Comparison of ENCODE assay signal across 8 cellular contexts in genomic region chr2:169827272-169828140, GRCh38. TPM values are rescaled to one million over a fixed set of nuclear protein-coding genes. Genes with fewer than 3 reads are reported as not detected.
DNase-seq lines count a peak whose midpoint lies in the region; ATAC-seq and TF ChIP-seq lines count a peak whose summit lies in the region.

A gene with protein sequence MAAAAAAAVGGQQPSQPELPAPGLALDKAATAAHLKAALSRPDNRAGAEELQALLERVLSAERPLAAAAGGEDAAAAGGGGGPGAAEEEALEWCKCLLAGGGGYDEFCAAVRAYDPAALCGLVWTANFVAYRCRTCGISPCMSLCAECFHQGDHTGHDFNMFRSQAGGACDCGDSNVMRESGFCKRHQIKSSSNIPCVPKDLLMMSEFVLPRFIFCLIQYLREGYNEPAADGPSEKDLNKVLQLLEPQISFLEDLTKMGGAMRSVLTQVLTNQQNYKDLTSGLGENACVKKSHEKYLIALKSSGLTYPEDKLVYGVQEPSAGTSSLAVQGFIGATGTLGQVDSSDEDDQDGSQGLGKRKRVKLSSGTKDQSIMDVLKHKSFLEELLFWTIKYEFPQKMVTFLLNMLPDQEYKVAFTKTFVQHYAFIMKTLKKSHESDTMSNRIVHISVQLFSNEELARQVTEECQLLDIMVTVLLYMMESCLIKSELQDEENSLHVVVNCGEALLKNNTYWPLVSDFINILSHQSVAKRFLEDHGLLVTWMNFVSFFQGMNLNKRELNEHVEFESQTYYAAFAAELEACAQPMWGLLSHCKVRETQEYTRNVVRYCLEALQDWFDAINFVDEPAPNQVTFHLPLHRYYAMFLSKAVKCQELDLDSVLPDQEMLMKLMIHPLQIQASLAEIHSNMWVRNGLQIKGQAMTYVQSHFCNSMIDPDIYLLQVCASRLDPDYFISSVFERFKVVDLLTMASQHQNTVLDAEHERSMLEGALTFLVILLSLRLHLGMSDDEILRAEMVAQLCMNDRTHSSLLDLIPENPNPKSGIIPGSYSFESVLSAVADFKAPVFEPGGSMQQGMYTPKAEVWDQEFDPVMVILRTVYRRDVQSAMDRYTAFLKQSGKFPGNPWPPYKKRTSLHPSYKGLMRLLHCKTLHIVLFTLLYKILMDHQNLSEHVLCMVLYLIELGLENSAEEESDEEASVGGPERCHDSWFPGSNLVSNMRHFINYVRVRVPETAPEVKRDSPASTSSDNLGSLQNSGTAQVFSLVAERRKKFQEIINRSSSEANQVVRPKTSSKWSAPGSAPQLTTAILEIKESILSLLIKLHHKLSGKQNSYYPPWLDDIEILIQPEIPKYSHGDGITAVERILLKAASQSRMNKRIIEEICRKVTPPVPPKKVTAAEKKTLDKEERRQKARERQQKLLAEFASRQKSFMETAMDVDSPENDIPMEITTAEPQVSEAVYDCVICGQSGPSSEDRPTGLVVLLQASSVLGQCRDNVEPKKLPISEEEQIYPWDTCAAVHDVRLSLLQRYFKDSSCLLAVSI (N-terminal part only) (plus strand): TSS chr2:169827454. CDS start chr2:169827508, 54 bp downstream.

- peaks cover 0 to 25% (median 7%) of the 10 kb centered on the region in 4 donors for H3K4me1 ChIP-seq in right lobe of liver

- peak within 1 kb of the TSS; percentile 89 for H3K4me3 Mint-ChIP-seq in activated CD4-positive, alpha-beta memory T cell treated with anti-CD3 and anti-CD28 coated beads for 36 hours

- no peaks in the 10 kb centered on the region for H3K9me3 Mint-ChIP-seq in activated CD4-positive, alpha-beta memory T cell treated with anti-CD3 and anti-CD28 coated beads for 36 hours

- H3K27me3 Mint-ChIP-seq in activated CD4-positive, alpha-beta memory T cell treated with anti-CD3 and anti-CD28 coated beads for 36 hours: no peaks in the 10 kb centered on the region

- H3K36me3 ChIP-seq in right lobe of liver: no peaks in the 10 kb centered on the region

- WGBS in right lobe of liver (ENCODE audit: insufficient coverage, low coverage, low lambda C conversion rate, missing lambda C conversion rate): 1% methylated on average over 20 of the region's 104 CpGs

- peak; percentile 95 for DNase-seq in NCI-H82 (lab: John Stamatoyannopoulos, UW)
- peak; percentile 94 for DNase-seq in activated CD4-positive, alpha-beta memory T cell treated with anti-CD3 and anti-CD28 coated beads for 36 hours
- DNase-seq in dermis microvascular lymphatic vessel endothelial cell (ENCODE audit: low read depth in 2 of 2): peak; percentile 84 to 94
- peak; percentile 96 for DNase-seq in right lobe of liver
- DNase-seq in stimulated activated CD4-positive, alpha-beta T cell treated with anti-CD3 and anti-CD28 coated beads, Interleukin-4, amount 100 ng/mL, for 24 hours: peak; percentile 91

- H3K27me3 ChIP-seq in right lobe of liver: no peaks in the 10 kb centered on the region

- ATAC-seq in GM19351 (IDR thresholded peaks at IDR 0.05; ENCODE audit: unreplicated experiment) (peak; percentile 67), HG03520 (IDR thresholded peaks at IDR 0.05; ENCODE audit: unreplicated experiment) (peak; percentile 74), right lobe of liver (peak; percentile 88 to 92 (median 90))

- H3K27ac Mint-ChIP-seq in activated CD4-positive, alpha-beta memory T cell treated with anti-CD3 and anti-CD28 coated beads for 36 hours: peak within 1 kb of the TSS; percentile 61

- peak; percentile 94 for TF ChIP-seq POLR2A in right lobe of liver (IDR thresholded peaks at IDR 0.05)

- H3K4me3 ChIP-seq in right lobe of liver: peak within 1 kb of the TSS; percentile 75 to 90 (median 79)

- CTCF ChIA-PET in activated CD4-positive, alpha-beta memory T cell treated with anti-CD3 and anti-CD28 coated beads for 36 hours (lab: Charles Lee): interaction anchor here (0.6 to 2.2 kb wide), 12 partner anchors 9 to 1101 kb away, joined by 3 to 11 read pairs (median 4); partner anchors contain the start of genes GORASP2 and SSB

- peaks cover 8% of the 10 kb centered on the region for H3K36me3 Mint-ChIP-seq in activated CD4-positive, alpha-beta memory T cell treated with anti-CD3 and anti-CD28 coated beads for 36 hours

- H3K27ac ChIP-seq in C4-2B (peak within 1 kb of the TSS; percentile 87), right lobe of liver (peak within 1 kb of the TSS; percentile 55 to 88 (median 80))

- TF ChIP-seq CTCF in C4-2B (conservative IDR thresholded peaks at IDR 0.05) (peak; percentile 17; the same call in 1 of the 2 replicates), right lobe of liver (IDR thresholded peaks at IDR 0.05) (peak in 1 of 4 donors; percentile 22)

- POLR2A ChIA-PET in activated CD4-positive, alpha-beta memory T cell treated with anti-CD3 and anti-CD28 coated beads for 36 hours (lab: Charles Lee): interaction anchor here (0.7 to 2.2 kb wide), 11 partner anchors 9 to 255 kb away, joined by 3 to 10 read pairs (median 4); partner anchors contain the start of gene SSB

- no peaks in the 10 kb centered on the region for H3K9me3 ChIP-seq in right lobe of liver

- peaks cover 53% of the 10 kb centered on the region for H3K4me1 Mint-ChIP-seq in activated CD4-positive, alpha-beta memory T cell treated with anti-CD3 and anti-CD28 coated beads for 36 hours (ENCODE audit: low read depth)

- intact Hi-C loops in activated CD4-positive, alpha-beta memory T cell treated with anti-CD3 and anti-CD28 coated beads for 36 hours (cut with micrococcal nuclease): loop anchor here (1.0 to 10.0 kb wide), 4 partner anchors 29 to 463 kb away; partner anchors contain the start of genes CFAP210, FASTKD1, LRP2 and PHOSPHO2
- intact Hi-C loops in right lobe of liver (cut with DNase I): no loop called here

RNA-seq across cellular contexts. Expression of the gene that starts here (rescaled TPM):
- 10 to 100 TPM; 16.2 to 18.1 TPM for total RNA-seq in activated CD4-positive, alpha-beta memory T cell treated with anti-CD3 and anti-CD28 coated beads for 36 hours
- total RNA-seq in dermis microvascular lymphatic vessel endothelial cell (43.5 and 47.4 TPM in 2 replicates), right lobe of liver (10 to 100 TPM; 25.3 to 37.3 (median 29.9) TPM)

Comparison
In these comparisons a context has a peak if more than half of its experiments do, and no peak if none do; other contexts are left out.
1. Peak in every context shown above with its lines: DNase-seq, ATAC-seq, H3K4me3 ChIP-seq and H3K27ac ChIP-seq.